17 cellular contexts compared by ENCODE assay signal in the genomic region with DNA sequence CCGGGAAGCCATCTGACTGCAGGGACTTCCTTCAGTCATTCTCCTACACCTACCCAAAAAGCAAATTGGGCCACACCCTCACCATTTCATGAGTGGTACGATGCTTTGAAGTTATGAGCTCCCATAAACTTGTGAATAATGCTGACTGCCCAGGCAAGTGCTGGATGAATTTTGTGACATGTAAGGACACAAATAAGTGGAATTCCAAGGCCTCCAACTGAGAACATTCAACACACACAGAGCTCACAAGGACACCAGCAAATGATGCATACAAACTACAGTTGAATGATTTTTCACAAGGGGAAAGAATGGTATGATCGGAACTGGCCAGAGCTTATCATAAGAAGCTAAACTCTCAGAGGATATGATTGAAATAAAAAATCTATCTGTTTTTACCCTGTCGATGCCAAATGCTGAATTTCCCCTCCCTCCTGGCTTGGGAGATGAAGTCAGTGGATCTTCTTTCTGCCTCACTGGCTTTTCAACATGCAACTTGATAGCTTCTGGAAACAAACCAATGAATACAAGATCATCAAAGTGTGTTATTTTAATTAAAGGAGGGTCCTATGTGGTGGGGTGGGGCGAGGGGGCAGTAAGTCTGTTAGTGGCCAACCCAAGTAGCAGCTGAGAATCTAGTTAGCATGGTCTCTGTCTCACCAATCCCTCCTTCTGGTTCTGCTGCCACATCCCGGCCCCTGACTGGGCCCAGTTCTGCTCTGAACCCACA.
DNase-seq lines count a peak whose midpoint lies in the region; ATAC-seq, FAIRE-seq and TF ChIP-seq lines count a peak whose summit lies in the region.
"Had no signal": no experiment of that assay in that cellular context is flagged by ENCODE, and none has a peak within 500 bp of the region (broad histone marks: within the 10 kb centered on the region; RNA-seq: fewer than 3 reads in every experiment).

No MANE protein-coding gene starts in this region.

- H3K27ac ChIP-seq in K562 (ENCODE audit: extremely low read depth, low read depth, low read length) (no peak overlapping the region), neural progenitor cell (no peak overlapping the region), stomach (no peak overlapping the region)
- H3K27ac ChIP-seq: 22Rv1, C4-2B, SK-N-MC had no signal

- in situ Hi-C loops in K562 (cut with MboI): no loop called here

- H3K27ac Mint-ChIP-seq in neural progenitor cell: peak overlapping the region; percentile 7
- H3K27ac Mint-ChIP-seq: T-cell had no signal

- H3K4me1 ChIP-seq in K562 (replicated peaks in 1 of 2; ENCODE audit: control insufficient read depth in 2 of 2, insufficient read depth in 2 of 2, low read length in 2 of 2) (no peaks in the 10 kb centered on the region), neural progenitor cell (peaks cover 13% of the 10 kb centered on the region), stomach (peaks cover 0 to 28% (median 10%) of the 10 kb centered on the region in 4 donors)

- no peaks in the 10 kb centered on the region for H3K9me3 ChIP-seq in K562 (replicated peaks; ENCODE audit: control insufficient read depth, insufficient read depth, low read depth, low read length)
- no peaks in the 10 kb centered on the region for H3K9me3 ChIP-seq in neural progenitor cell (ENCODE audit: low read depth)
- no peaks in the 10 kb centered on the region for H3K9me3 ChIP-seq in stomach

- H3F3A ChIP-seq in neural progenitor cell (ENCODE audit: low read depth): peaks cover 15% of the 10 kb centered on the region

- TF ChIP-seq POLR2A in K562 (conservative IDR thresholded peaks at IDR 0.05) (no peak), stomach (IDR thresholded peaks at IDR 0.05) (no peak)

- peaks cover 2% of the 10 kb centered on the region for H3K27me3 Mint-ChIP-seq in neural progenitor cell (ENCODE audit: insufficient read depth, low read depth)

- TF ChIP-seq RAD21 in K562 (CRISPR knock-in tag; conservative IDR thresholded peaks at IDR 0.05 in 1 of 2, IDR thresholded peaks at IDR 0.05 in 1 of 2): no peak

- H3K9me1 ChIP-seq in K562 (ENCODE audit: control insufficient read depth, insufficient read depth, low read length): no peaks in the 10 kb centered on the region

- no peaks in the 10 kb centered on the region for H3K36me3 ChIP-seq in K562 (ENCODE audit: control insufficient read depth, insufficient read depth, low read length)
- H3K36me3 ChIP-seq in neural progenitor cell: no peaks in the 10 kb centered on the region
- no peaks in the 10 kb centered on the region for H3K36me3 ChIP-seq in stomach

- POLR2A ChIA-PET in K562 (lab: Yijun Ruan, JAX): no interaction called here

- TF ChIP-seq EP300 in K562 (IDR thresholded peaks at IDR 0.05; ENCODE audit: low read length): no peak
- no peak for TF ChIP-seq EP300 in stomach (IDR thresholded peaks at IDR 0.05)

- H3K9ac ChIP-seq in K562 (ENCODE audit: insufficient read depth in 1 of 2, low read depth in 2 of 2, low read length in 2 of 2) (no peak overlapping the region), neural progenitor cell (no peak overlapping the region)

- H3K4me3 ChIP-seq in K562: no peak overlapping the region
- H3K4me3 ChIP-seq in neural progenitor cell: no peak overlapping the region
- H3K4me3 ChIP-seq in stomach: no peak overlapping the region
- H3K4me3 ChIP-seq: SK-N-MC had no signal

- no peaks in the 10 kb centered on the region for H3K79me2 ChIP-seq in K562 (ENCODE audit: control insufficient read depth, insufficient read depth, low read length)
- no peaks in the 10 kb centered on the region for H3K79me2 ChIP-seq in neural progenitor cell (ENCODE audit: low read depth)

- CTCF ChIA-PET in K562 (lab: Yijun Ruan, JAX; ENCODE audit: low intra/inter-chr PET ratio): no interaction called here

- no peaks in the 10 kb centered on the region for H3K36me3 Mint-ChIP-seq in neural progenitor cell
- H3K36me3 Mint-ChIP-seq: T-cell had no signal

- 0% methylated on average over 6 of the region's 6 CpGs for WGBS in K562 (ENCODE audit: insufficient coverage, low coverage, missing lambda C conversion rate)
- WGBS in stomach, 5 donors: 78 to 89% (median 86%) methylated on average over 6 of the region's 6 CpGs

- no peak overlapping the region for H2AFZ ChIP-seq in K562 (ENCODE audit: low read depth, low read length)
- no peak overlapping the region for H2AFZ ChIP-seq in neural progenitor cell (replicated peaks)

- H3K4me1 Mint-ChIP-seq in neural progenitor cell: peaks cover 20% of the 10 kb centered on the region
- H3K4me1 Mint-ChIP-seq: T-cell had no signal

- no peak for ATAC-seq in K562
- ATAC-seq in GM19351 (IDR thresholded peaks at IDR 0.05; ENCODE audit: unreplicated experiment): no peak
- ATAC-seq in GM18511 (IDR thresholded peaks at IDR 0.05; ENCODE audit: unreplicated experiment): no peak
- no peak for ATAC-seq in GM18519 (IDR thresholded peaks at IDR 0.05; ENCODE audit: low FRiP score, unreplicated experiment)
- ATAC-seq: Right ventricle myocardium inferior, T-cell had no signal

- no peaks in the 10 kb centered on the region for H4K20me1 ChIP-seq in K562 (replicated peaks; ENCODE audit: control insufficient read depth, insufficient read depth, low read length)
- H4K20me1 ChIP-seq in neural progenitor cell (ENCODE audit: low read depth): no peaks in the 10 kb centered on the region

- TF ChIP-seq CTCF in K562 (IDR thresholded peaks at IDR 0.05 in 2 of 3, conservative IDR thresholded peaks at IDR 0.05 in 1 of 3; ENCODE audit: insufficient read depth in 2 of 3, low read depth in 1 of 3, low read length in 3 of 3) (no peak), neural progenitor cell (IDR thresholded peaks at IDR 0.05) (no peak), stomach (IDR thresholded peaks at IDR 0.05) (no peak)

- H3K4me3 Mint-ChIP-seq in neural progenitor cell: no peak overlapping the region
- H3K4me3 Mint-ChIP-seq: T-cell had no signal

- no TSS peak for BruUV-seq in K562 (replicated peaks; lab: Mats Ljungman, UMichigan)

- intact Hi-C loops in K562 (cut with micrococcal nuclease): no loop called here
- intact Hi-C loops in stomach (cut with DNase I; ENCODE audit: low total_unique reads): no loop called here

- peak; percentile 49 for DNase-seq in DMS 273 (lab: John Stamatoyannopoulos, UW; ENCODE audit: unreplicated experiment)
- DNase-seq in DMS 273 treated with DMSO at 0.1 percent for 48 hours (lab: John Stamatoyannopoulos, UW): no peak
- no peak for DNase-seq in K562 (ENCODE audit: extremely low read depth in 1 of 4, low spot score in 3 of 4)
- no peak for DNase-seq in neural progenitor cell (ENCODE audit: low spot score)
- DNase-seq in stomach: no peak
- DNase-seq: DND-41, NCI-H2029 treated with DMSO at 0.1 percent for 48 hours, NCI-H226, NCI-H748 treated with DMSO at 0.1 percent for 48 hours, T-cell had no signal

- H3K4me2 ChIP-seq in K562 (ENCODE audit: insufficient read depth, low read length): no peak overlapping the region
- H3K4me2 ChIP-seq in neural progenitor cell: no peak overlapping the region

- H3K27me3 ChIP-seq in K562 (ENCODE audit: control insufficient read depth in 2 of 2, insufficient read depth in 2 of 2, low read length in 2 of 2) (peaks cover 12 to 38% of the 10 kb centered on the region in 2 experiments), neural progenitor cell (peaks cover 19% of the 10 kb centered on the region), stomach (peaks cover 0 to 13% (median 0%) of the 10 kb centered on the region in 3 donors)

- peak; percentile 57 for FAIRE-seq in K562 (lab: Jason Lieb, UNC)

- no peaks in the 10 kb centered on the region for H3K9me3 Mint-ChIP-seq in neural progenitor cell
- H3K9me3 Mint-ChIP-seq: T-cell had no signal

TF ChIP-seq in K562, 482 proteins besides CTCF, POLR2A, EP300 and RAD21 (continues in another document):
- TF ChIP-seq SRSF3 (IDR thresholded peaks at IDR 0.05; ENCODE audit: insufficient read depth, low read length): no peak
- TF ChIP-seq TCF7L2 (IDR thresholded peaks at IDR 0.05; ENCODE audit: low read depth, low read length): no peak
- TF ChIP-seq, protein P1, sequence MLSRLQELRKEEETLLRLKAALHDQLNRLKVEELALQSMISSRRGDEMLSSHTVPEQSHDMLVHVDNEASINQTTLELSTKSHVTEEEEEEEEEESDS (CRISPR knock-in tag; IDR thresholded peaks at IDR 0.05): no peak
- TF ChIP-seq KDM4B (IDR thresholded peaks at IDR 0.05; ENCODE audit: borderline replicate concordance in 2 of 2, low read depth in 1 of 2): no peak
- TF ChIP-seq, protein P2, sequence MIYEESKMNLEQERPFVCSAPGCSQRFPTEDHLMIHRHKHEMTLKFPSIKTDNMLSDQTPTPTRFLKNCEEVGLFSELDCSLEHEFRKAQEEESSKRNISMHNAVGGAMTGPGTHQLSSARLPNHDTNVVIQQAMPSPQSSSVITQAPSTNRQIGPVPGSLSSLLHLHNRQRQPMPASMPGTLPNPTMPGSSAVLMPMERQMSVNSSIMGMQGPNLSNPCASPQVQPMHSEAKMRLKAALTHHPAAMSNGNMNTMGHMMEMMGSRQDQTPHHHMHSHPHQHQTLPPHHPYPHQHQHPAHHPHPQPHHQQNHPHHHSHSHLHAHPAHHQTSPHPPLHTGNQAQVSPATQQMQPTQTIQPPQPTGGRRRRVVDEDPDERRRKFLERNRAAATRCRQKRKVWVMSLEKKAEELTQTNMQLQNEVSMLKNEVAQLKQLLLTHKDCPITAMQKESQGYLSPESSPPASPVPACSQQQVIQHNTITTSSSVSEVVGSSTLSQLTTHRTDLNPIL (CRISPR knock-in tag; IDR thresholded peaks at IDR 0.05): no peak
- TF ChIP-seq, protein P3, sequence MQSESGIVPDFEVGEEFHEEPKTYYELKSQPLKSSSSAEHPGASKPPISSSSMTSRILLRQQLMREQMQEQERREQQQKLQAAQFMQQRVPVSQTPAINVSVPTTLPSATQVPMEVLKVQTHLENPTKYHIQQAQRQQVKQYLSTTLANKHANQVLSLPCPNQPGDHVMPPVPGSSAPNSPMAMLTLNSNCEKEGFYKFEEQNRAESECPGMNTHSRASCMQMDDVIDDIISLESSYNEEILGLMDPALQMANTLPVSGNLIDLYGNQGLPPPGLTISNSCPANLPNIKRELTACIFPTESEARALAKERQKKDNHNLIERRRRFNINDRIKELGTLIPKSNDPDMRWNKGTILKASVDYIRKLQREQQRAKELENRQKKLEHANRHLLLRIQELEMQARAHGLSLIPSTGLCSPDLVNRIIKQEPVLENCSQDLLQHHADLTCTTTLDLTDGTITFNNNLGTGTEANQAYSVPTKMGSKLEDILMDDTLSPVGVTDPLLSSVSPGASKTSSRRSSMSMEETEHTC (IDR thresholded peaks at IDR 0.05): no peak
- no peak for TF ChIP-seq ARNT (IDR thresholded peaks at IDR 0.05)
- TF ChIP-seq ZNF780A (CRISPR knock-in tag; IDR thresholded peaks at IDR 0.05): no peak
